8 cellular contexts compared by ENCODE assay signal in genomic region chr21:44353200-44353970, GRCh38. TPM values are rescaled to one million over a fixed set of nuclear protein-coding genes. Genes with fewer than 3 reads are reported as not detected.
A peak's percentile ranks its signal among the peaks of the same experiment; 100 is the strongest.
DNase-seq lines count a peak whose midpoint lies in the region; ATAC-seq and TF ChIP-seq lines count a peak whose summit lies in the region.

TSS of gene TRPM2 (plus strand) at chr21:44353621. CDS start at chr21:44353701, 80 bp downstream.

- no peak for TF ChIP-seq POLR2A in Peyer's patch (IDR thresholded peaks at IDR 0.05)

- peak; percentile 56 for DNase-seq in NK-92 treated with Interleukin-12 subunit alpha and Interleukin-12 subunit beta, amount 100 ng/mL, for 24 hours (lab: John Stamatoyannopoulos, UW)
- no peak for DNase-seq in NK-92 (lab: John Stamatoyannopoulos, UW; ENCODE audit: unreplicated experiment)
- peak in 2 of 3 donors; percentile 73 to 80 for DNase-seq in Peyer's patch
- peak in 5 of 10 donors; percentile 39 to 73 (median 61) for DNase-seq in dorsolateral prefrontal cortex
- DNase-seq in sciatic nerve (ENCODE audit: low spot score): peak; percentile 80
- no peak for DNase-seq in AG08396 (ENCODE audit: low spot score)
- DNase-seq in NCI-H748 (lab: John Stamatoyannopoulos, UW; ENCODE audit: unreplicated experiment): no peak

- ATAC-seq in sciatic nerve: peak; percentile 82
- no peak for ATAC-seq in GM18517 (IDR thresholded peaks at IDR 0.05; ENCODE audit: unreplicated experiment)

- H3K4me1 ChIP-seq in Peyer's patch: peaks cover 0 to 9% (median 2%) of the 10 kb centered on the region in 4 donors

- peak within 1 kb of the TSS; percentile 27 to 37 (median 32) for H3K4me3 ChIP-seq in Peyer's patch
- H3K4me3 ChIP-seq in dorsolateral prefrontal cortex: peak within 1 kb of the TSS in 45 of 59 donors; percentile 2 to 56 (median 31)

- no peaks in the 10 kb centered on the region for H3K36me3 ChIP-seq in Peyer's patch

- H3K9me3 ChIP-seq in Peyer's patch: no peaks in the 10 kb centered on the region

- intact Hi-C loops in dorsolateral prefrontal cortex (cut with DNase I): no loop called here
- intact Hi-C loops in sciatic nerve (cut with DNase I): loop anchor here (10.0 kb wide), 1 partner anchor 131 kb away; no protein-coding TSS in a partner anchor

- H3K27me3 ChIP-seq in Peyer's patch (peaks cover 0 to 16% of the 10 kb centered on the region in 2 donors), dorsolateral prefrontal cortex (peaks cover 0 to 35% (median 9%) of the 10 kb centered on the region in 45 donors)

- peak within 1 kb of the TSS; percentile 45 to 77 (median 60) for H3K27ac ChIP-seq in Peyer's patch
- H3K27ac ChIP-seq in dorsolateral prefrontal cortex: peak within 1 kb of the TSS in 54 of 59 donors; percentile 0 to 85 (median 55)

- TF ChIP-seq CTCF in Peyer's patch (IDR thresholded peaks at IDR 0.05): no peak
- TF ChIP-seq CTCF in dorsolateral prefrontal cortex (IDR thresholded peaks at IDR 0.05 in 54 of 56, conservative IDR thresholded peaks at IDR 0.05 in 2 of 56; ENCODE audit: low read depth in 1 of 56, partially characterized antibody in 56 of 56): no peak

RNA-seq across cellular contexts. Expression of gene TRPM2, which starts in this region (rescaled TPM):
- total RNA-seq in Peyer's patch (10 to 100 TPM in 1 of 4 donors, 1 to 10 TPM in 3; 1.1 to 27.2 (median 3.3) TPM), dorsolateral prefrontal cortex (10 to 100 TPM; 29.8 to 83.7 (median 54.3) TPM), sciatic nerve (9.9 TPM)

Comparison
In these comparisons a context has a peak if more than half of its experiments do, and no peak if none do; other contexts are left out.
1. DNase-seq: peak in NK-92 treated with Interleukin-12 subunit alpha and Interleukin-12 subunit beta, amount 100 ng/mL, for 24 hours (single experiment), Peyer's patch (2 of 3) and sciatic nerve (single experiment); none in NK-92 (single experiment), AG08396 (single experiment) and NCI-H748 (single experiment).